1 cellular context compared by ENCODE assay signal in genomic region chr20:44748005-44748370, GRCh38.
TF ChIP-seq lines count a peak whose summit lies in the region.

No MANE protein-coding gene starts in this region.

TF ChIP-seq in HepG2, 621 proteins besides CTCF, POLR2A, EP300 and RAD21:
- TF ChIP-seq, protein P1, sequence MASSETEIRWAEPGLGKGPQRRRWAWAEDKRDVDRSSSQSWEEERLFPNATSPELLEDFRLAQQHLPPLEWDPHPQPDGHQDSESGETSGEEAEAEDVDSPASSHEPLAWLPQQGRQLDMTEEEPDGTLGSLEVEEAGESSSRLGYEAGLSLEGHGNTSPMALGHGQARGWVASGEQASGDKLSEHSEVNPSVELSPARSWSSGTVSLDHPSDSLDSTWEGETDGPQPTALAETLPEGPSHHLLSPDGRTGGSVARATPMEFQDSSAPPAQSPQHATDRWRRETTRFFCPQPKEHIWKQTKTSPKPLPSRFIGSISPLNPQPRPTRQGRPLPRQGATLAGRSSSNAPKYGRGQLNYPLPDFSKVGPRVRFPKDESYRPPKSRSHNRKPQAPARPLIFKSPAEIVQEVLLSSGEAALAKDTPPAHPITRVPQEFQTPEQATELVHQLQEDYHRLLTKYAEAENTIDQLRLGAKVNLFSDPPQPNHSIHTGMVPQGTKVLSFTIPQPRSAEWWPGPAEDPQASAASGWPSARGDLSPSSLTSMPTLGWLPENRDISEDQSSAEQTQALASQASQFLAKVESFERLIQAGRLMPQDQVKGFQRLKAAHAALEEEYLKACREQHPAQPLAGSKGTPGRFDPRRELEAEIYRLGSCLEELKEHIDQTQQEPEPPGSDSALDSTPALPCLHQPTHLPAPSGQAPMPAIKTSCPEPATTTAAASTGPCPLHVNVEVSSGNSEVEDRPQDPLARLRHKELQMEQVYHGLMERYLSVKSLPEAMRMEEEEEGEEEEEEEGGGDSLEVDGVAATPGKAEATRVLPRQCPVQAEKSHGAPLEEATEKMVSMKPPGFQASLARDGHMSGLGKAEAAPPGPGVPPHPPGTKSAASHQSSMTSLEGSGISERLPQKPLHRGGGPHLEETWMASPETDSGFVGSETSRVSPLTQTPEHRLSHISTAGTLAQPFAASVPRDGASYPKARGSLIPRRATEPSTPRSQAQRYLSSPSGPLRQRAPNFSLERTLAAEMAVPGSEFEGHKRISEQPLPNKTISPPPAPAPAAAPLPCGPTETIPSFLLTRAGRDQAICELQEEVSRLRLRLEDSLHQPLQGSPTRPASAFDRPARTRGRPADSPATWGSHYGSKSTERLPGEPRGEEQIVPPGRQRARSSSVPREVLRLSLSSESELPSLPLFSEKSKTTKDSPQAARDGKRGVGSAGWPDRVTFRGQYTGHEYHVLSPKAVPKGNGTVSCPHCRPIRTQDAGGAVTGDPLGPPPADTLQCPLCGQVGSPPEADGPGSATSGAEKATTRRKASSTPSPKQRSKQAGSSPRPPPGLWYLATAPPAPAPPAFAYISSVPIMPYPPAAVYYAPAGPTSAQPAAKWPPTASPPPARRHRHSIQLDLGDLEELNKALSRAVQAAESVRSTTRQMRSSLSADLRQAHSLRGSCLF (CRISPR knock-in tag; IDR thresholded peaks at IDR 0.05; ENCODE audit: borderline replicate concordance), result no peak
- TF ChIP-seq, protein P2, sequence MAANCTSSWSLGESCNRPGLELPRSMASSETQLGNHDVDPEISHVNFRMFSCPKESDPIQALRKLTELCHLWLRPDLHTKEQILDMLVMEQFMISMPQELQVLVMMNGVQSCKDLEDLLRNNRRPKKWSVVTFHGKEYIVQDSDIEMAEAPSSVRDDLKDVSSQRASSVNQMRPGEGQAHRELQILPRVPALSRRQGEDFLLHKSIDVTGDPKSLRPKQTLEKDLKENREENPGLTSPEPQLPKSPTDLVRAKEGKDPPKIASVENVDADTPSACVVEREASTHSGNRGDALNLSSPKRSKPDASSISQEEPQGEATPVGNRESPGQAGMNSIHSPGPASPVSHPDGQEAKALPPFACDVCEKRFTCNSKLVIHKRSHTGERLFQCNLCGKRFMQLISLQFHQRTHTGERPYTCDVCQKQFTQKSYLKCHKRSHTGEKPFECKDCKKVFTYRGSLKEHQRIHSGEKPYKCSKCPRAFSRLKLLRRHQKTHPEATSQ (CRISPR knock-in tag; IDR thresholded peaks at IDR 0.05; ENCODE audit: borderline replicate concordance), result no peak
- no peak for TF ChIP-seq NFIC (IDR thresholded peaks at IDR 0.05; ENCODE audit: low read length)
- TF ChIP-seq ZBTB1 (CRISPR knock-in tag; IDR thresholded peaks at IDR 0.05; ENCODE audit: borderline replicate concordance), result no peak
- TF ChIP-seq ZNF761 (CRISPR knock-in tag; conservative IDR thresholded peaks at IDR 0.05), result no peak
